Comparison of ENCODE assay signal across 1 cellular context in genomic region chrX:154321624-154322023, GRCh38.
TF ChIP-seq lines count a peak whose summit lies in the region.

No MANE protein-coding gene starts in this region.

TF ChIP-seq in GM12878, 131 proteins besides CTCF, POLR2A, EP300 and RAD21:
- TF ChIP-seq, protein P1, sequence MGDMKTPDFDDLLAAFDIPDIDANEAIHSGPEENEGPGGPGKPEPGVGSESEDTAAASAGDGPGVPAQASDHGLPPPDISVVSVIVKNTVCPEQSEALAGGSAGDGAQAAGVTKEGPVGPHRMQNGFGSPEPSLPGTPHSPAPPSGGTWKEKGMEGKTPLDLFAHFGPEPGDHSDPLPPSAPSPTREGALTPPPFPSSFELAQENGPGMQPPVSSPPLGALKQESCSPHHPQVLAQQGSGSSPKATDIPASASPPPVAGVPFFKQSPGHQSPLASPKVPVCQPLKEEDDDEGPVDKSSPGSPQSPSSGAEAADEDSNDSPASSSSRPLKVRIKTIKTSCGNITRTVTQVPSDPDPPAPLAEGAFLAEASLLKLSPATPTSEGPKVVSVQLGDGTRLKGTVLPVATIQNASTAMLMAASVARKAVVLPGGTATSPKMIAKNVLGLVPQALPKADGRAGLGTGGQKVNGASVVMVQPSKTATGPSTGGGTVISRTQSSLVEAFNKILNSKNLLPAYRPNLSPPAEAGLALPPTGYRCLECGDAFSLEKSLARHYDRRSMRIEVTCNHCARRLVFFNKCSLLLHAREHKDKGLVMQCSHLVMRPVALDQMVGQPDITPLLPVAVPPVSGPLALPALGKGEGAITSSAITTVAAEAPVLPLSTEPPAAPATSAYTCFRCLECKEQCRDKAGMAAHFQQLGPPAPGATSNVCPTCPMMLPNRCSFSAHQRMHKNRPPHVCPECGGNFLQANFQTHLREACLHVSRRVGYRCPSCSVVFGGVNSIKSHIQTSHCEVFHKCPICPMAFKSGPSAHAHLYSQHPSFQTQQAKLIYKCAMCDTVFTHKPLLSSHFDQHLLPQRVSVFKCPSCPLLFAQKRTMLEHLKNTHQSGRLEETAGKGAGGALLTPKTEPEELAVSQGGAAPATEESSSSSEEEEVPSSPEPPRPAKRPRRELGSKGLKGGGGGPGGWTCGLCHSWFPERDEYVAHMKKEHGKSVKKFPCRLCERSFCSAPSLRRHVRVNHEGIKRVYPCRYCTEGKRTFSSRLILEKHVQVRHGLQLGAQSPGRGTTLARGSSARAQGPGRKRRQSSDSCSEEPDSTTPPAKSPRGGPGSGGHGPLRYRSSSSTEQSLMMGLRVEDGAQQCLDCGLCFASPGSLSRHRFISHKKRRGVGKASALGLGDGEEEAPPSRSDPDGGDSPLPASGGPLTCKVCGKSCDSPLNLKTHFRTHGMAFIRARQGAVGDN (IDR thresholded peaks at IDR 0.05), result no peak
- TF ChIP-seq MEF2A (IDR thresholded peaks at IDR 0.05; ENCODE audit: insufficient read depth, low read depth, low read length), result no peak
- no peak for TF ChIP-seq BCLAF1 (IDR thresholded peaks at IDR 0.05)
- TF ChIP-seq, protein P2, sequence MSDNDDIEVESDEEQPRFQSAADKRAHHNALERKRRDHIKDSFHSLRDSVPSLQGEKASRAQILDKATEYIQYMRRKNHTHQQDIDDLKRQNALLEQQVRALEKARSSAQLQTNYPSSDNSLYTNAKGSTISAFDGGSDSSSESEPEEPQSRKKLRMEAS (IDR thresholded peaks at IDR 0.05; ENCODE audit: low read depth, low read length), result no peak
- no peak for TF ChIP-seq USF1 (IDR thresholded peaks at IDR 0.05; ENCODE audit: borderline replicate concordance, extremely low read length, insufficient read depth, low read depth, low read length)
- TF ChIP-seq ZNF207 (IDR thresholded peaks at IDR 0.05; ENCODE audit: borderline replicate concordance), result no peak
